1 cellular context compared by ENCODE assay signal in the genomic region with DNA sequence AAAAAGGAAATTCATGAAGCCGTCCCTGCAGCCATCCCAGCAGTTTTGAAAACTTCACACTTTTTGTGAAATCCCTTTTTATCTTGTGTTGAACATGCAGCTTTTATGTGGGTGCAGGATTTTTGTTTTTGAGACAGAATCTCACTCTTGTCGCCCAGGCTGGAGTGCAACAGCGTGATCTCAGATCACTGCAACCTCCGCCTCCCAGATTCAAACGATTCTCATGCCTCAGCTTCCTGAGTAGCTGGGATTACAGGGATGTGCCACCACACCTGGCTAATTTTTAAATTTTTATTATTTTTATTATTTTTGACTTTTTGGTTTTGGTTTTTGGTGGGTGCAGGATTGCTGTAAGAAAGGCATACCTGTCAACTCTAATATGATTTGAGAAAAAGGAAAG.
TF ChIP-seq lines count a peak whose summit lies in the region.

No MANE protein-coding gene starts in this region.

TF ChIP-seq in GM23338, 12 proteins besides CTCF, POLR2A, EP300 and RAD21 (continued from another document):
- TF ChIP-seq, protein P1, sequence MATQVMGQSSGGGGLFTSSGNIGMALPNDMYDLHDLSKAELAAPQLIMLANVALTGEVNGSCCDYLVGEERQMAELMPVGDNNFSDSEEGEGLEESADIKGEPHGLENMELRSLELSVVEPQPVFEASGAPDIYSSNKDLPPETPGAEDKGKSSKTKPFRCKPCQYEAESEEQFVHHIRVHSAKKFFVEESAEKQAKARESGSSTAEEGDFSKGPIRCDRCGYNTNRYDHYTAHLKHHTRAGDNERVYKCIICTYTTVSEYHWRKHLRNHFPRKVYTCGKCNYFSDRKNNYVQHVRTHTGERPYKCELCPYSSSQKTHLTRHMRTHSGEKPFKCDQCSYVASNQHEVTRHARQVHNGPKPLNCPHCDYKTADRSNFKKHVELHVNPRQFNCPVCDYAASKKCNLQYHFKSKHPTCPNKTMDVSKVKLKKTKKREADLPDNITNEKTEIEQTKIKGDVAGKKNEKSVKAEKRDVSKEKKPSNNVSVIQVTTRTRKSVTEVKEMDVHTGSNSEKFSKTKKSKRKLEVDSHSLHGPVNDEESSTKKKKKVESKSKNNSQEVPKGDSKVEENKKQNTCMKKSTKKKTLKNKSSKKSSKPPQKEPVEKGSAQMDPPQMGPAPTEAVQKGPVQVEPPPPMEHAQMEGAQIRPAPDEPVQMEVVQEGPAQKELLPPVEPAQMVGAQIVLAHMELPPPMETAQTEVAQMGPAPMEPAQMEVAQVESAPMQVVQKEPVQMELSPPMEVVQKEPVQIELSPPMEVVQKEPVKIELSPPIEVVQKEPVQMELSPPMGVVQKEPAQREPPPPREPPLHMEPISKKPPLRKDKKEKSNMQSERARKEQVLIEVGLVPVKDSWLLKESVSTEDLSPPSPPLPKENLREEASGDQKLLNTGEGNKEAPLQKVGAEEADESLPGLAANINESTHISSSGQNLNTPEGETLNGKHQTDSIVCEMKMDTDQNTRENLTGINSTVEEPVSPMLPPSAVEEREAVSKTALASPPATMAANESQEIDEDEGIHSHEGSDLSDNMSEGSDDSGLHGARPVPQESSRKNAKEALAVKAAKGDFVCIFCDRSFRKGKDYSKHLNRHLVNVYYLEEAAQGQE (IDR thresholded peaks at IDR 0.05; ENCODE audit: unreplicated experiment), result no peak
